14 cellular contexts compared by ENCODE assay signal in the genomic region with DNA sequence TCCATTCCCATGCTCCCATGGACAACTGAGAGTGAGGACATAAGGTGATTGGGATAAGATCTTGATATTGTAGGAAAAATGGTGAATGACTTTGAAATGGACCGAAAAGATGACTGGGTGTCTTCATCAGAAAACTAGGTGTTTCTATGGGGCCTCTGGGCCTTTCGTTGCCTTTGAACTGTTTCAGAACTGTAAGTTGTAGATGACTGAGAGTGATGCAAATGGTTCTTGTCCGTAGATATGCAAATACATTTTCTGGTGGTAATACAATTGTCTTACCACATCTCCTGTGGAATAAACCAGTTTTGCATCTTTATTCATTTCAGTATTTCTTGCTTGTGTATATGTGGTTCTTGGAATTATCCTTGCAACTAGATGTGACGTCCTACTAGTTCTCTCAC. TPM values are rescaled to one million over a fixed set of nuclear protein-coding genes. Genes with fewer than 3 reads are reported as not detected.
DNase-seq lines count a peak whose midpoint lies in the region; ATAC-seq and TF ChIP-seq lines count a peak whose summit lies in the region.
"Had no signal": no experiment of that assay in that cellular context is flagged by ENCODE, and none has a peak within 500 bp of the region (broad histone marks: within the 10 kb centered on the region; RNA-seq: fewer than 3 reads in every experiment).

No MANE protein-coding gene starts in this region.

- peaks cover 38% of the 10 kb centered on the region for H3K36me3 Mint-ChIP-seq in activated CD4-positive, alpha-beta memory T cell treated with anti-CD3 and anti-CD28 coated beads, Interleukin-2, amount 10 ng/mL, durations not matched to agents 7 days and 5 days (ENCODE audit: low read depth)

- H3K4me3 Mint-ChIP-seq in activated CD4-positive, alpha-beta memory T cell treated with anti-CD3 and anti-CD28 coated beads, Interleukin-2, amount 10 ng/mL, durations not matched to agents 7 days and 5 days: peak overlapping the region; percentile 48

- H3K9me3 Mint-ChIP-seq in activated CD4-positive, alpha-beta memory T cell treated with anti-CD3 and anti-CD28 coated beads, Interleukin-2, amount 10 ng/mL, durations not matched to agents 7 days and 5 days: no peaks in the 10 kb centered on the region

- H3K27me3 Mint-ChIP-seq in activated CD4-positive, alpha-beta memory T cell treated with anti-CD3 and anti-CD28 coated beads, Interleukin-2, amount 10 ng/mL, durations not matched to agents 7 days and 5 days: peaks cover 31% of the 10 kb centered on the region

- POLR2A ChIA-PET in activated CD4-positive, alpha-beta memory T cell treated with anti-CD3 and anti-CD28 coated beads, Interleukin-2, amount 10 ng/mL, durations not matched to agents 7 days and 5 days (lab: Charles Lee): interaction anchor here (2.5 to 14.5 kb wide), 7 partner anchors 10 to 231 kb away, joined by 15 to 418 read pairs (median 51); a partner anchor contains a TSS

- peaks cover 74% of the 10 kb centered on the region for H3K4me1 Mint-ChIP-seq in activated CD4-positive, alpha-beta memory T cell treated with anti-CD3 and anti-CD28 coated beads, Interleukin-2, amount 10 ng/mL, durations not matched to agents 7 days and 5 days

- in situ Hi-C loops in GM13976 (cut with MboI; ENCODE audit: low sequenced_read_pairs, unreplicated experiment): loop anchor here (25.0 kb wide), 1 partner anchor 814 kb away; no protein-coding TSS in a partner anchor

- no peak for TF ChIP-seq CTCF in GM13976 (IDR thresholded peaks at IDR 0.05; ENCODE audit: borderline replicate concordance, control extremely low read depth, extremely low read depth, insufficient read depth, missing control alignments)

- ATAC-seq in GM19351 (IDR thresholded peaks at IDR 0.05; ENCODE audit: unreplicated experiment) (peak; percentile 51), HG02970 (IDR thresholded peaks at IDR 0.05; ENCODE audit: low FRiP score, unreplicated experiment) (peak; percentile 14)

- DNase-seq in GM13976 (ENCODE audit: low spot score) (peak; percentile 48), DMS79 (lab: John Stamatoyannopoulos, UW) (no peak), NCI-H69 (lab: John Stamatoyannopoulos, UW) (no peak), COLO668 (lab: John Stamatoyannopoulos, UW; ENCODE audit: unreplicated experiment) (no peak), AG20443 (ENCODE audit: low spot score) (no peak)
- no peak for DNase-seq in activated CD4-positive, alpha-beta memory T cell treated with anti-CD3 and anti-CD28 coated beads, Interleukin-2, amount 10 ng/mL, durations not matched to agents 7 days and 5 days
- DNase-seq: activated gamma-delta T cell treated with Interleukin-2 at 50 U/mL for 16 hours, NCI-H1105 treated with DMSO at 0.1 percent for 48 hours, T-helper 9 cell had no signal

- peak overlapping the region; percentile 97 for H3K27ac Mint-ChIP-seq in activated CD4-positive, alpha-beta memory T cell treated with anti-CD3 and anti-CD28 coated beads, Interleukin-2, amount 10 ng/mL, durations not matched to agents 7 days and 5 days

- CTCF ChIA-PET in activated CD4-positive, alpha-beta memory T cell treated with anti-CD3 and anti-CD28 coated beads, Interleukin-2, amount 10 ng/mL, durations not matched to agents 7 days and 5 days (lab: Charles Lee): interaction anchor here (1.4 to 9.4 kb wide), 5 partner anchors 10 to 211 kb away, joined by 5 to 56 read pairs (median 23); a partner anchor contains a TSS

RNA-seq across cellular contexts. Expression of a gene that starts 16.0 kb away (rescaled TPM):
- total RNA-seq in activated CD4-positive, alpha-beta memory T cell treated with anti-CD3 and anti-CD28 coated beads, Interleukin-2, amount 10 ng/mL, durations not matched to agents 7 days and 5 days: 1 to 10 TPM in 1 of 2 experiments, under 1 TPM in 1; 0.48 to 1.5 TPM
- total RNA-seq: lung, pulmonary artery endothelial cell, urinary bladder had no signal

RNA-seq across cellular contexts. Expression of a gene that starts 40.3 kb away (rescaled TPM):
- not detected for total RNA-seq in activated CD4-positive, alpha-beta memory T cell treated with anti-CD3 and anti-CD28 coated beads, Interleukin-2, amount 10 ng/mL, durations not matched to agents 7 days and 5 days
- total RNA-seq: lung, pulmonary artery endothelial cell, urinary bladder had no signal
